Comparison of ENCODE assay signal across 12 cellular contexts in genomic region chr5:2093859-2094615, GRCh38.
DNase-seq lines count a peak whose midpoint lies in the region; ATAC-seq and TF ChIP-seq lines count a peak whose summit lies in the region.
"Had no signal": no experiment of that assay in that cellular context is flagged by ENCODE, and none has a peak within 500 bp of the region (broad histone marks: within the 10 kb centered on the region; RNA-seq: fewer than 3 reads in every experiment).

No MANE protein-coding gene starts in this region.

- H3K27ac ChIP-seq in layer of hippocampus (ENCODE audit: low read depth, low read length) (peak overlapping the region; percentile 53), stomach (peak overlapping the region in 4 of 5 donors; percentile 43 to 78 (median 64))
- H3K27ac ChIP-seq: vagina had no signal

- ATAC-seq in HG03108 (IDR thresholded peaks at IDR 0.05; ENCODE audit: unreplicated experiment) (no peak), HG02678 (IDR thresholded peaks at IDR 0.05; ENCODE audit: unreplicated experiment) (no peak), HG03457 (IDR thresholded peaks at IDR 0.05; ENCODE audit: unreplicated experiment) (no peak)

- H3K9me3 ChIP-seq in stomach, result peaks cover 0 to 6% (median 0%) of the 10 kb centered on the region in 4 donors
- H3K9me3 ChIP-seq: vagina had no signal

- H3K4me1 ChIP-seq in stomach, result no peaks in the 10 kb centered on the region
- H3K4me1 ChIP-seq: vagina had no signal

- TF ChIP-seq EP300 in stomach (IDR thresholded peaks at IDR 0.05), result peak; percentile 55

- intact Hi-C loops in stomach (cut with DNase I; ENCODE audit: low total_unique reads), result no loop called here

- DNase-seq in M059J (ENCODE audit: low read depth), result peak; percentile 87
- peak; percentile 95 for DNase-seq in choroid plexus epithelial cell (ENCODE audit: low read depth)
- DNase-seq in stomach, result no peak
- DNase-seq in NCI-H1694 (lab: John Stamatoyannopoulos, UW), result no peak
- DNase-seq: activated CD4-positive, alpha-beta memory T cell treated with anti-CD3 and anti-CD28 coated beads, Interleukin-2, amount 10 ng/mL, durations not matched to agents 7 days and 5 days; glutamatergic neuron; NCI-H524 treated with DMSO at 0.1 percent for 48 hours had no signal

- TF ChIP-seq POLR2A in stomach (IDR thresholded peaks at IDR 0.05), result no peak

- H3K4me3 ChIP-seq in choroid plexus epithelial cell (ENCODE audit: low read depth, low read length) (no peak overlapping the region), stomach (no peak overlapping the region)
- H3K4me3 ChIP-seq: vagina had no signal

- no peak for TF ChIP-seq CTCF in choroid plexus epithelial cell (conservative IDR thresholded peaks at IDR 0.05; ENCODE audit: low read depth, low read length)
- TF ChIP-seq CTCF in stomach (IDR thresholded peaks at IDR 0.05), result no peak

- no peaks in the 10 kb centered on the region for H3K36me3 ChIP-seq in stomach
- H3K36me3 ChIP-seq: vagina had no signal

- H3K27me3 ChIP-seq in layer of hippocampus (ENCODE audit: control insufficient read depth, insufficient read depth, low read length), result no peaks in the 10 kb centered on the region
- peaks cover 0 to 8% (median 0%) of the 10 kb centered on the region in 3 donors for H3K27me3 ChIP-seq in stomach
- H3K27me3 ChIP-seq: vagina had no signal

- 70 to 82% (median 76%) methylated on average over 24 of the region's 24 CpGs for WGBS in stomach, 5 donors

Comparison
In these comparisons a context has a peak if more than half of its experiments do, and no peak if none do; other contexts are left out.
1. DNase-seq: peak in M059J (single experiment) and choroid plexus epithelial cell (single experiment); none in stomach (single experiment) and NCI-H1694 (single experiment).